ENCODE assay signal across 11 cellular contexts in the genomic region with DNA sequence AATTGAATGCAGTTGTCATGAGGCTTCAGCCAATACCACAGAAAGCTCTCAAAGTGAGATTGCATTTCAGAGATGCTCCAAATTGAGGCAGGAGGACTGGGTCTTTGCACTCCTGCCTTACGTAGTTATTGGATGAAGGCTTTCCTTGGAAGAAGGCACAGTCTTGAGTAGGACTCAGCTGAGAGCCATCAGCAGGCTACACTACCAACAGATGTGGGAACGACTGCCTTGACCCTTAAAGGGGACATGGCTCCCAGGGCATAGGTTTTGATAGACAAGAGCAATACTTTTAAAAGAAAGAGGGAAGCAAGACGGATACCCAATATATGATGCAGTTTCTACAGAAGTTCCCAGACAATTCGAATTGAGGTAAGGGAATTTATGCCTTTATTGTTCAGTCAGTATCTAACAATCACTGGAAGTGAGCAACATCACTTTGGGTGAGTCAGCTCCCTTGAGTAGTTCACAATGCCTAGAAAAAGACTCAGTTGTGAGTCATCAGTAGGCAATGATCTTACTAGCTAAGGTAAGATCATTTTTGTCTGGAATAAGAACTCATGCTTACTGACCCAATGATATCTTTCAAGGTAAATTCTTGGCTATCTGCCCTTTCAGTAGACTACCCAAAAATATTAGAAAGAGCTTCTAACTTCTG.
DNase-seq lines count a peak whose midpoint lies in the region; ATAC-seq and TF ChIP-seq lines count a peak whose summit lies in the region.
"Had no signal": no experiment of that assay in that cellular context is flagged by ENCODE, and none has a peak within 500 bp of the region (broad histone marks: within the 10 kb centered on the region; RNA-seq: fewer than 3 reads in every experiment).

No MANE protein-coding gene starts in this region.

- CTCF ChIA-PET in activated CD4-positive, alpha-beta T cell treated with anti-CD3 and anti-CD28 coated beads for 36 hours (lab: Charles Lee): no interaction called here

- H3K36me3 Mint-ChIP-seq in activated CD4-positive, alpha-beta T cell treated with anti-CD3 and anti-CD28 coated beads for 36 hours (ENCODE audit: low read depth): no peaks in the 10 kb centered on the region
- no peaks in the 10 kb centered on the region for H3K36me3 Mint-ChIP-seq in activated T-helper 2 cell treated with anti-CD3 and anti-CD28 coated beads, Interferon-gamma antibody, Interleukin-2, Interleukin-4, amounts not matched to agents 10 μg/mL and 5 μg/mL and 100 μg/mL, durations not matched to agents 14 hours and 24 hours and 36 hours (ENCODE audit: low read depth)
- H3K36me3 Mint-ChIP-seq: memory B cell had no signal

- no peaks in the 10 kb centered on the region for H3K27me3 Mint-ChIP-seq in activated CD4-positive, alpha-beta T cell treated with anti-CD3 and anti-CD28 coated beads for 36 hours
- H3K27me3 Mint-ChIP-seq in activated T-helper 2 cell treated with anti-CD3 and anti-CD28 coated beads, Interferon-gamma antibody, Interleukin-2, Interleukin-4, amounts not matched to agents 10 μg/mL and 5 μg/mL and 100 μg/mL, durations not matched to agents 14 hours and 24 hours and 36 hours (ENCODE audit: low read depth): no peaks in the 10 kb centered on the region
- H3K27me3 Mint-ChIP-seq: memory B cell had no signal

- no peaks in the 10 kb centered on the region for H3K9me3 Mint-ChIP-seq in activated CD4-positive, alpha-beta T cell treated with anti-CD3 and anti-CD28 coated beads for 36 hours (ENCODE audit: low read depth)
- H3K9me3 Mint-ChIP-seq in activated T-helper 2 cell treated with anti-CD3 and anti-CD28 coated beads, Interferon-gamma antibody, Interleukin-2, Interleukin-4, amounts not matched to agents 10 μg/mL and 5 μg/mL and 100 μg/mL, durations not matched to agents 14 hours and 24 hours and 36 hours: no peaks in the 10 kb centered on the region

- no peak overlapping the region for H3K27ac Mint-ChIP-seq in activated CD4-positive, alpha-beta T cell treated with anti-CD3 and anti-CD28 coated beads for 36 hours
- no peak overlapping the region for H3K27ac Mint-ChIP-seq in activated T-helper 2 cell treated with anti-CD3 and anti-CD28 coated beads, Interferon-gamma antibody, Interleukin-2, Interleukin-4, amounts not matched to agents 10 μg/mL and 5 μg/mL and 100 μg/mL, durations not matched to agents 14 hours and 24 hours and 36 hours
- H3K27ac Mint-ChIP-seq: memory B cell had no signal

- WGBS in lower leg skin, 2 donors: 63 to 69% methylated on average over 4 of the region's 4 CpGs

- DNase-seq in activated CD4-positive, alpha-beta T cell treated with anti-CD3 and anti-CD28 coated beads for 36 hours: no peak
- no peak for DNase-seq in activated CD4-positive, alpha-beta T cell treated with anti-CD3 and anti-CD28 coated beads for 4 hours
- peak; percentile 25 for DNase-seq in OCI-M1 (lab: John Stamatoyannopoulos, UW)
- DNase-seq in epithelial cell of proximal tubule (ENCODE audit: low read depth): peak; percentile 83
- DNase-seq in retinal pigment epithelial cell (ENCODE audit: low read depth): peak; percentile 72
- DNase-seq in SKM-1 (lab: John Stamatoyannopoulos, UW; ENCODE audit: unreplicated experiment): no peak
- DNase-seq in lower leg skin (ENCODE audit: low spot score in 2 of 2): no peak
- DNase-seq in activated T-helper 2 cell treated with anti-CD3 and anti-CD28 coated beads, Interferon-gamma antibody, Interleukin-2, Interleukin-4, amounts not matched to agents 10 μg/mL and 5 μg/mL and 100 μg/mL, durations not matched to agents 14 hours and 24 hours and 36 hours (ENCODE audit: low spot score): no peak
- DNase-seq: activated gamma-delta T cell treated with Interleukin-2 at 50 U/mL for 16 hours had no signal

- POLR2A ChIA-PET in activated CD4-positive, alpha-beta T cell treated with anti-CD3 and anti-CD28 coated beads for 36 hours (lab: Charles Lee): no interaction called here

- intact Hi-C loops in activated CD4-positive, alpha-beta T cell treated with anti-CD3 and anti-CD28 coated beads for 36 hours (cut with DNase I, micrococcal nuclease): no loop called here
- intact Hi-C loops in lower leg skin (cut with DNase I; ENCODE audit: low total_unique reads): no loop called here
- intact Hi-C loops in activated T-helper 2 cell treated with anti-CD3 and anti-CD28 coated beads, Interferon-gamma antibody, Interleukin-2, Interleukin-4, amounts not matched to agents 10 μg/mL and 5 μg/mL and 100 μg/mL, durations not matched to agents 14 hours and 24 hours and 36 hours (cut with micrococcal nuclease): no loop called here

- peaks cover 2% of the 10 kb centered on the region for H3K4me1 Mint-ChIP-seq in activated CD4-positive, alpha-beta T cell treated with anti-CD3 and anti-CD28 coated beads for 36 hours
- H3K4me1 Mint-ChIP-seq in activated T-helper 2 cell treated with anti-CD3 and anti-CD28 coated beads, Interferon-gamma antibody, Interleukin-2, Interleukin-4, amounts not matched to agents 10 μg/mL and 5 μg/mL and 100 μg/mL, durations not matched to agents 14 hours and 24 hours and 36 hours (ENCODE audit: low read depth): no peaks in the 10 kb centered on the region
- H3K4me1 Mint-ChIP-seq: memory B cell had no signal

- ATAC-seq in activated CD4-positive, alpha-beta T cell treated with anti-CD3 and anti-CD28 coated beads for 36 hours: peak; percentile 69
- ATAC-seq: sciatic nerve had no signal

- TF ChIP-seq POLR2A in lower leg skin (IDR thresholded peaks at IDR 0.05): no peak

- no peak overlapping the region for H3K4me3 ChIP-seq in epithelial cell of proximal tubule (ENCODE audit: low read depth, low read length)
- H3K4me3 ChIP-seq in retinal pigment epithelial cell (ENCODE audit: low read length): no peak overlapping the region
- no peak overlapping the region for H3K4me3 ChIP-seq in lower leg skin (ENCODE audit: low read depth, poor library complexity, severe bottlenecking)

- no peak overlapping the region for H3K4me3 Mint-ChIP-seq in activated CD4-positive, alpha-beta T cell treated with anti-CD3 and anti-CD28 coated beads for 36 hours
- H3K4me3 Mint-ChIP-seq in activated T-helper 2 cell treated with anti-CD3 and anti-CD28 coated beads, Interferon-gamma antibody, Interleukin-2, Interleukin-4, amounts not matched to agents 10 μg/mL and 5 μg/mL and 100 μg/mL, durations not matched to agents 14 hours and 24 hours and 36 hours (ENCODE audit: low read depth): no peak overlapping the region
- H3K4me3 Mint-ChIP-seq: memory B cell had no signal

- TF ChIP-seq CTCF in epithelial cell of proximal tubule (conservative IDR thresholded peaks at IDR 0.05; ENCODE audit: low read depth, low read length): no peak
- no peak for TF ChIP-seq CTCF in retinal pigment epithelial cell (conservative IDR thresholded peaks at IDR 0.05; ENCODE audit: low read depth, low read length)
- TF ChIP-seq CTCF in lower leg skin (IDR thresholded peaks at IDR 0.05): no peak

Comparison
In these comparisons a context has a peak if more than half of its experiments do, and no peak if none do; other contexts are left out.
1. DNase-seq: peak in OCI-M1 (single experiment), epithelial cell of proximal tubule (single experiment) and retinal pigment epithelial cell (single experiment); none in activated CD4-positive, alpha-beta T cell treated with anti-CD3 and anti-CD28 coated beads for 36 hours (single experiment), activated CD4-positive, alpha-beta T cell treated with anti-CD3 and anti-CD28 coated beads for 4 hours (0 of 2), SKM-1 (single experiment), lower leg skin (0 of 2) and activated T-helper 2 cell treated with anti-CD3 and anti-CD28 coated beads, Interferon-gamma antibody, Interleukin-2, Interleukin-4, amounts not matched to agents 10 μg/mL and 5 μg/mL and 100 μg/mL, durations not matched to agents 14 hours and 24 hours and 36 hours (single experiment).